12 cellular contexts compared by ENCODE assay signal in the genomic region with DNA sequence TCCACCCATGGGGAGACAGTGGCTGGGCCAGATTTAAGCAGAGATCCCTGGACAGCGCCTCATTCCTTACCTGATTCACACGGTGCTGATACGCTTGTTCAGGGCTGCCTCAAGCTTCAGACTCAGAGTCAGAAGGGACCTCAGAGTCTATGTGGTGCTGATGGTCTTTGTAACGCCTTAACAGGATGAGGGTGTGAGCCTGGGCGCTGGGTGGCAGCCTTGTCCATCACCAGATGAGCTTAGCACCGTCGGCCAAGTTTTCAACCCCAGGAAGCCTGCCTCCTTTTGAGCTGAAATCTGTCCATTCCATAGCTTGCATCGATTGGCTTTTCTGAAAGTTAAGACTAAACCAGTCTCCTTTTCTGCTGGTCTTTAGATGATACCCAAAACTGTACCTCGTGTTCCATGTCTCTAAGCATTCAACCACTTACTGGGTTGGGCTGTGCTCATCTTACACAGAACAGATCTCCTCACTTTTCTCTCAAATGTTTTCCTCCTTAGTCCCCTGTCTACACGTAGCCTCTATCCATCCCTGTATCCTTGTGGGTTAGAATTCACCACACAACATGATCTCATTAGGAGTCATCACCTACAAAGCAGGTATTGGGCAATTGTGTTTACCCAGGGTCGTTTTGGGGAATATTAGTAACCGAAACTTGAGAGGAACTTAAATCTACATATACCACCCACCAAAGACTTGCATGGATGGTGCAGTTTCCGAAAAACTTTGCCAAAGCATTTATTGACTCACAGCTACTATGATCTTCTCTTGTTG.
DNase-seq lines count a peak whose midpoint lies in the region; ATAC-seq, FAIRE-seq and TF ChIP-seq lines count a peak whose summit lies in the region.
"Had no signal": no experiment of that assay in that cellular context is flagged by ENCODE, and none has a peak within 500 bp of the region (broad histone marks: within the 10 kb centered on the region; RNA-seq: fewer than 3 reads in every experiment).

No MANE protein-coding gene starts in this region.

- H2BK12ac ChIP-seq in trophoblast cell (ENCODE audit: low read length): no peak overlapping the region

- no peaks in the 10 kb centered on the region for H3K27me3 ChIP-seq in Karpas-422 (ENCODE audit: low read length)
- no peaks in the 10 kb centered on the region for H3K27me3 ChIP-seq in GM12878 (replicated peaks in 1 of 2; ENCODE audit: control insufficient read depth in 2 of 2, insufficient read depth in 2 of 2, low read length in 1 of 2)
- H3K27me3 ChIP-seq in trophoblast cell (ENCODE audit: insufficient read depth, low read length): no peaks in the 10 kb centered on the region

- H4K8ac ChIP-seq in trophoblast cell (ENCODE audit: low read depth, low read length): no peak overlapping the region

- 0 out of 2 replicates have a peak, but pooled peaks have one; percentile 3 for TF ChIP-seq RAD21 in GM12878 (IDR thresholded peaks at IDR 0.05; ENCODE audit: insufficient read depth, low read depth, low read length)

- no peaks in the 10 kb centered on the region for H3K79me1 ChIP-seq in trophoblast cell (ENCODE audit: low read length)

- CTCF ChIA-PET in GM12878 (lab: Yijun Ruan, JAX): interaction anchor here (1.3 to 1.9 kb wide), 2 partner anchors 155 to 242 kb away, joined by 4 to 7 read pairs; no protein-coding TSS in a partner anchor

- H3K27ac ChIP-seq in Karpas-422 (ENCODE audit: low read length) (no peak overlapping the region), GM12878 (ENCODE audit: control insufficient read depth, insufficient read depth) (no peak overlapping the region), trophoblast cell (ENCODE audit: low read depth, low read length) (no peak overlapping the region)

- TF ChIP-seq POLR2A in GM12878 (IDR thresholded peaks at IDR 0.05; ENCODE audit: low read depth, low read length): no peak

- TF ChIP-seq CTCF in GM12878 (IDR thresholded peaks at IDR 0.05 in 2 of 3, conservative IDR thresholded peaks at IDR 0.05 in 1 of 3; ENCODE audit: control insufficient read depth in 2 of 3, extremely low read depth in 1 of 3, insufficient read depth in 1 of 3, low read depth in 3 of 3, low read length in 3 of 3): no peak; a peak in 1 of 6 replicates

- H3K36me3 ChIP-seq in Karpas-422 (ENCODE audit: insufficient read depth, low read length) (no peaks in the 10 kb centered on the region), GM12878 (ENCODE audit: control insufficient read depth in 2 of 2, insufficient read depth in 2 of 2, low read length in 1 of 2) (no peaks in the 10 kb centered on the region), trophoblast cell (ENCODE audit: control insufficient read depth in 1 of 2, insufficient read depth in 2 of 2, low read length in 2 of 2) (no peaks in the 10 kb centered on the region)

- no peak overlapping the region for H3K23ac ChIP-seq in trophoblast cell (ENCODE audit: low read length)

- SMC1A ChIA-PET in GM12878 (lab: Charles Lee; ENCODE audit: uncharacterized antibody, unreplicated experiment): no interaction called here

- no peak overlapping the region for H3K14ac ChIP-seq in trophoblast cell (ENCODE audit: low read length)

- FAIRE-seq in GM12878 (lab: Jason Lieb, UNC): no peak

- no peak overlapping the region for H2AK5ac ChIP-seq in trophoblast cell (ENCODE audit: low read length)

- ATAC-seq in GM12878: peak; percentile 48; the same call in 2 of the 3 replicates
- ATAC-seq in GM19351 (IDR thresholded peaks at IDR 0.05; ENCODE audit: unreplicated experiment): no peak
- ATAC-seq in HG02623 (IDR thresholded peaks at IDR 0.05; ENCODE audit: unreplicated experiment): no peak
- ATAC-seq: activated CD8-positive, alpha-beta T cell treated with anti-CD3 and anti-CD28 coated beads, Interleukin-2, amount 10 ng/mL, durations not matched to agents 7 days and 5 days; CD8-positive, alpha-beta T cell had no signal

- POLR2A ChIA-PET in GM12878 (lab: Charles Lee): interaction anchor here (0.7 kb wide), 1 partner anchor 765 kb away, joined by 4 read pairs; no protein-coding TSS in a partner anchor

- in situ Hi-C loops in GM12878 (cut with MboI): no loop called here

- no TSS peak for BruUV-seq in GM12878 (replicated peaks; lab: Mats Ljungman, UMichigan)

- no peak overlapping the region for H4K91ac ChIP-seq in trophoblast cell (ENCODE audit: low read depth, low read length)

- H3K18ac ChIP-seq in trophoblast cell (ENCODE audit: low read length): no peak overlapping the region

- no peak overlapping the region for H4K12ac ChIP-seq in trophoblast cell (ENCODE audit: low read depth, low read length)

- intact Hi-C loops in GM12878 (cut with micrococcal nuclease; ENCODE audit: unreplicated experiment): no loop called here

- RAD21 ChIA-PET in GM12878 (lab: Charles Lee; ENCODE audit: unreplicated experiment): interaction anchor here (0.6 kb wide), 1 partner anchor 246 kb away, joined by 3 read pairs; no protein-coding TSS in a partner anchor

- peak overlapping the region; percentile 5; the same call in 1 of the 2 replicates for H2AFZ ChIP-seq in Karpas-422 (ENCODE audit: low read length)
- H2AFZ ChIP-seq in GM12878 (ENCODE audit: control insufficient read depth, low read depth, low read length): no peak overlapping the region
- no peak overlapping the region for H2AFZ ChIP-seq in trophoblast cell (ENCODE audit: insufficient read depth, low read length, poor library complexity)

- no peak for TF ChIP-seq EP300 in GM12878 (IDR thresholded peaks at IDR 0.05; ENCODE audit: borderline replicate concordance in 1 of 2, control insufficient read depth in 1 of 2, low read depth in 2 of 2, low read length in 2 of 2)

- H3K4me1 ChIP-seq in Karpas-422 (ENCODE audit: low read length) (no peaks in the 10 kb centered on the region), GM12878 (ENCODE audit: control insufficient read depth, insufficient read depth, low read length) (no peaks in the 10 kb centered on the region), trophoblast cell (ENCODE audit: control insufficient read depth in 1 of 2, insufficient read depth in 2 of 2, low read length in 2 of 2) (no peaks in the 10 kb centered on the region)

- no peak overlapping the region for H3K4me3 ChIP-seq in Karpas-422 (ENCODE audit: low read length)
- no peak overlapping the region for H3K4me3 ChIP-seq in GM12878
- H3K4me3 ChIP-seq in trophoblast cell (ENCODE audit: low read depth, low read length): no peak overlapping the region

- WGBS in GM12878 (ENCODE audit: insufficient coverage, insufficient replicate concordance, low lambda C conversion rate, missing lambda C conversion rate): 29% methylated on average over 13 of the region's 13 CpGs
- WGBS in trophoblast cell (ENCODE audit: extremely low coverage, insufficient coverage, insufficient read length): no CpG with 5 or more reads among the region's 13 CpGs

- H4K20me1 ChIP-seq in Karpas-422 (ENCODE audit: insufficient read depth, low read depth, low read length) (no peaks in the 10 kb centered on the region), GM12878 (ENCODE audit: control insufficient read depth, insufficient read depth) (no peaks in the 10 kb centered on the region)

- no peak overlapping the region for H3K4me2 ChIP-seq in Karpas-422 (ENCODE audit: low read depth, low read length, poor library complexity, severe bottlenecking)
- H3K4me2 ChIP-seq in GM12878 (ENCODE audit: control insufficient read depth, insufficient read depth): no peak overlapping the region
- no peak overlapping the region for H3K4me2 ChIP-seq in trophoblast cell (ENCODE audit: low read length)

- H2BK5ac ChIP-seq in trophoblast cell (ENCODE audit: low read depth, low read length, poor library complexity): no peak overlapping the region

- H3K79me2 ChIP-seq in Karpas-422 (ENCODE audit: low read length) (no peaks in the 10 kb centered on the region), GM12878 (ENCODE audit: control insufficient read depth, insufficient read depth, low read length) (no peaks in the 10 kb centered on the region), trophoblast cell (ENCODE audit: control insufficient read depth, insufficient read depth, low read length, poor library complexity) (no peaks in the 10 kb centered on the region)

- no peak overlapping the region for H3K9ac ChIP-seq in Karpas-422 (ENCODE audit: low read length)
- no peak overlapping the region for H3K9ac ChIP-seq in GM12878 (ENCODE audit: control insufficient read depth, insufficient read depth, low read length)
- H3K9ac ChIP-seq in trophoblast cell (ENCODE audit: low read length): no peak overlapping the region

- H2BK120ac ChIP-seq in trophoblast cell (ENCODE audit: insufficient read depth, low read length, poor library complexity): no peak overlapping the region

- H3K9me2 ChIP-seq in Karpas-422 (replicated peaks; ENCODE audit: insufficient read depth, low read length): no peaks in the 10 kb centered on the region

- no peak overlapping the region for H3K4ac ChIP-seq in trophoblast cell (ENCODE audit: low read depth, low read length)

- H3K9me3 ChIP-seq in Karpas-422 (ENCODE audit: low read length) (no peaks in the 10 kb centered on the region), GM12878 (replicated peaks; ENCODE audit: control insufficient read depth, insufficient read depth, low read length) (no peaks in the 10 kb centered on the region), trophoblast cell (ENCODE audit: insufficient read depth, low read depth, low read length) (no peaks in the 10 kb centered on the region)

- peak; percentile 81 for DNase-seq in Ammon's horn (ENCODE audit: low spot score)
- peak; percentile 74 for DNase-seq in Karpas-422
- DNase-seq in GM12878 (ENCODE audit: low read depth, low spot score): no peak
- DNase-seq in left kidney (ENCODE audit: low read depth, low spot score): peak; percentile 20
- no peak for DNase-seq in trophoblast cell
- DNase-seq in NCI-H1436 (lab: John Stamatoyannopoulos, UW): no peak
- DNase-seq: activated CD8-positive, alpha-beta T cell treated with anti-CD3 and anti-CD28 coated beads, Interleukin-2, amount 10 ng/mL, durations not matched to agents 7 days and 5 days; CD8-positive, alpha-beta T cell; mesenchymal stem cell; stimulated activated CD4-positive, alpha-beta T cell treated with anti-CD3 and anti-CD28 coated beads, Interleukin-12 subunit alpha, Interleukin-12 subunit beta, amount 100 ng/mL, for 4 hours had no signal

TF ChIP-seq in GM12878, 131 proteins besides CTCF, POLR2A, EP300 and RAD21 (continues in another document):
- TF ChIP-seq NFXL1 (IDR thresholded peaks at IDR 0.05; ENCODE audit: borderline replicate concordance) (no peak), RELA (IDR thresholded peaks at IDR 0.05; ENCODE audit: borderline replicate concordance, partially characterized antibody) (no peak), CREB1 (IDR thresholded peaks at IDR 0.05; ENCODE audit: low read depth) (no peak), KAT2A (conservative IDR thresholded peaks at IDR 0.05; ENCODE audit: control insufficient read depth, low read depth, low read length) (no peak), STAT1 (conservative IDR thresholded peaks at IDR 0.05) (no peak)

Comparison
In these comparisons a context has a peak if more than half of its experiments do, and no peak if none do; other contexts are left out.
1. DNase-seq: peak in Ammon's horn (single experiment), Karpas-422 (single experiment) and left kidney (single experiment); none in GM12878 (single experiment), trophoblast cell (0 of 2) and NCI-H1436 (single experiment).